In the genomic region with DNA sequence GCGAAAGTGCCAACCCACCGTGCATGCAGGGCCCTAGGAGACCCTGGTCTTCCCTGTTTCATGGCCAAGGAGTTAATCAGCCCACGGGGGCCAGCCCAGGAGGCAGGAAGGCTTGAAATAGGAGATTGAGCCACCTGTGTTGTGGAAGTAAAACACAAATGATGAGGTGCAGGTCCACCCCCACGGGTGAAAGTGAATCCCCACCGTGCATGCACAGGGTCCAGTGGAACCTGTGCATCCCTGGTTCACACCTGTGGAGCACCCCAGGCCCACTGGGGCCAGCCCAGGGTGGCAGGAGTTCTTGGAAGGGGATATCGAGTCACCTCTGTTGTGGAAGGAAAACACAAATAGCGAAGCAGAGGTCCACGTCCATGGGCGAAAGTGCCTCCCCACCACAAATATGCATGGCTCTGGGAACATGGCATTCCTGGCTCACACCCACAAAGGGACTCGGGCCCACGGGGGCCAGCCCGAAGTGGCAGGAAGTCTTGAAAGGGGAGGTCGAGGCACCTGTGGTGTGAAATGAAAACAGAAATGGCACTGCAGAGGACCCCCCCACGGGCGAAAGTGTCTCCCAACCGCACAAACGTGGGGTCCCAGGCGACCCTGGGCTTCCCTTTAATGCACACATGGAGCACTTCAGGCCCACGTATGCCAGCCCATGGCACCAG, we compare ENCODE assay signal across 13 cellular contexts.
DNase-seq lines count a peak whose midpoint lies in the region; ATAC-seq and TF ChIP-seq lines count a peak whose summit lies in the region.
"Had no signal": no experiment of that assay in that cellular context is flagged by ENCODE, and none has a peak within 500 bp of the region (broad histone marks: within the 10 kb centered on the region; RNA-seq: fewer than 3 reads in every experiment).

No MANE protein-coding gene starts in this region.

- no peak for TF ChIP-seq CTCF in GM10248 (IDR thresholded peaks at IDR 0.05; ENCODE audit: control extremely low read depth, extremely low read depth, low read depth, missing control alignments)
- TF ChIP-seq CTCF in right atrium auricular region (IDR thresholded peaks at IDR 0.05): no peak
- no peak for TF ChIP-seq CTCF in A673 (conservative IDR thresholded peaks at IDR 0.05; ENCODE audit: low read depth, low read length)

- DNase-seq in GM10248 (ENCODE audit: extremely low spot score): peak; percentile 1
- peak; percentile 3 for DNase-seq in activated CD4-positive, alpha-beta memory T cell treated with anti-CD3 and anti-CD28 coated beads for 36 hours
- peak; percentile 46 for DNase-seq in right atrium auricular region (ENCODE audit: low spot score)
- DNase-seq in sciatic nerve (ENCODE audit: low spot score): peak; percentile 42
- no peak for DNase-seq in NK-92 treated with Interleukin-12 subunit alpha and Interleukin-12 subunit beta, amount 100 ng/mL, for 24 hours (lab: John Stamatoyannopoulos, UW)
- DNase-seq in HT-29 (ENCODE audit: low spot score): no peak
- no peak for DNase-seq in DMS 273 (lab: John Stamatoyannopoulos, UW; ENCODE audit: unreplicated experiment)
- DNase-seq in A673 (ENCODE audit: low spot score): no peak
- DNase-seq: KBM-7, NCI-H2029 treated with DMSO at 0.1 percent for 48 hours had no signal

- H3K36me3 ChIP-seq in right atrium auricular region: no peaks in the 10 kb centered on the region
- no peaks in the 10 kb centered on the region for H3K36me3 ChIP-seq in A673 (ENCODE audit: insufficient read depth, low read length, poor library complexity, severe bottlenecking)

- no peak overlapping the region for H3K4me3 ChIP-seq in right atrium auricular region
- H3K4me3 ChIP-seq in A673 (ENCODE audit: low read depth, low read length, poor library complexity, severe bottlenecking): no peak overlapping the region

- no peaks in the 10 kb centered on the region for H3K27me3 Mint-ChIP-seq in activated CD4-positive, alpha-beta memory T cell treated with anti-CD3 and anti-CD28 coated beads for 36 hours
- H3K27me3 Mint-ChIP-seq: activated T-helper 17 cell treated with anti-CD3 and anti-CD28 coated beads, Interleukin-2, amount 50 U/mL, for 72 hours; CD8-positive, alpha-beta memory T cell had no signal

- H3K36me3 Mint-ChIP-seq in activated CD4-positive, alpha-beta memory T cell treated with anti-CD3 and anti-CD28 coated beads for 36 hours: no peaks in the 10 kb centered on the region

- H3K9me3 ChIP-seq in right atrium auricular region (peaks cover 0 to 36% of the 10 kb centered on the region in 2 donors), A673 (ENCODE audit: low read depth, low read length, poor library complexity, severe bottlenecking) (peaks cover 47% of the 10 kb centered on the region)

- H3K27me3 ChIP-seq in right atrium auricular region (no peaks in the 10 kb centered on the region), A673 (replicated peaks; ENCODE audit: insufficient read depth, low read depth, low read length, poor library complexity) (no peaks in the 10 kb centered on the region)

- H3K9me3 Mint-ChIP-seq in activated CD4-positive, alpha-beta memory T cell treated with anti-CD3 and anti-CD28 coated beads for 36 hours: peaks cover 64% of the 10 kb centered on the region

- no peaks in the 10 kb centered on the region for H3K4me1 Mint-ChIP-seq in activated CD4-positive, alpha-beta memory T cell treated with anti-CD3 and anti-CD28 coated beads for 36 hours (ENCODE audit: low read depth)
- H3K4me1 Mint-ChIP-seq: activated T-helper 17 cell treated with anti-CD3 and anti-CD28 coated beads, Interleukin-2, amount 50 U/mL, for 72 hours; CD8-positive, alpha-beta memory T cell had no signal

- ATAC-seq in sciatic nerve: no peak
- ATAC-seq: activated T-helper 17 cell treated with anti-CD3 and anti-CD28 coated beads, Interleukin-2, amount 50 U/mL, for 72 hours had no signal

- H3K4me3 Mint-ChIP-seq in activated CD4-positive, alpha-beta memory T cell treated with anti-CD3 and anti-CD28 coated beads for 36 hours: no peak overlapping the region
- H3K4me3 Mint-ChIP-seq: activated T-helper 17 cell treated with anti-CD3 and anti-CD28 coated beads, Interleukin-2, amount 50 U/mL, for 72 hours; CD8-positive, alpha-beta memory T cell had no signal

- intact Hi-C loops in activated CD4-positive, alpha-beta memory T cell treated with anti-CD3 and anti-CD28 coated beads for 36 hours (cut with micrococcal nuclease): no loop called here
- intact Hi-C loops in sciatic nerve (cut with DNase I) (no loop called here), A673 (cut with micrococcal nuclease; ENCODE audit: unreplicated experiment) (no loop called here)

- H3K27ac Mint-ChIP-seq in activated CD4-positive, alpha-beta memory T cell treated with anti-CD3 and anti-CD28 coated beads for 36 hours: no peak overlapping the region
- H3K27ac Mint-ChIP-seq: activated T-helper 17 cell treated with anti-CD3 and anti-CD28 coated beads, Interleukin-2, amount 50 U/mL, for 72 hours had no signal

- CTCF ChIA-PET in GM10248 (lab: Yijun Ruan, JAX): no interaction called here
- CTCF ChIA-PET in activated CD4-positive, alpha-beta memory T cell treated with anti-CD3 and anti-CD28 coated beads for 36 hours (lab: Charles Lee): no interaction called here
- CTCF ChIA-PET in A673 (lab: Charles Lee): no interaction called here

- POLR2A ChIA-PET in GM10248 (lab: Yijun Ruan, JAX) (no interaction called here), A673 (lab: Charles Lee; ENCODE audit: low non-redundant PET) (no interaction called here)
- POLR2A ChIA-PET in activated CD4-positive, alpha-beta memory T cell treated with anti-CD3 and anti-CD28 coated beads for 36 hours (lab: Charles Lee): no interaction called here

- no TSS peak for BruUV-seq in A673 (replicated peaks; lab: Mats Ljungman, UMichigan)

- H3K27ac ChIP-seq in right atrium auricular region (no peak overlapping the region), A673 (ENCODE audit: low read depth, low read length, poor library complexity, severe bottlenecking) (no peak overlapping the region)
- H3K27ac ChIP-seq: VCaP had no signal

- no peaks in the 10 kb centered on the region for H3K4me1 ChIP-seq in right atrium auricular region
- H3K4me1 ChIP-seq in A673 (ENCODE audit: insufficient read depth, low read length, poor library complexity, severe bottlenecking): no peaks in the 10 kb centered on the region

Comparison
In these comparisons a context has a peak if more than half of its experiments do, and no peak if none do; other contexts are left out.
1. DNase-seq: peak in GM10248 (single experiment), activated CD4-positive, alpha-beta memory T cell treated with anti-CD3 and anti-CD28 coated beads for 36 hours (single experiment), right atrium auricular region (single experiment) and sciatic nerve (single experiment); none in NK-92 treated with Interleukin-12 subunit alpha and Interleukin-12 subunit beta, amount 100 ng/mL, for 24 hours (single experiment), HT-29 (single experiment), DMS 273 (single experiment) and A673 (single experiment).